ENCODE assay signal across 30 cellular contexts in the genomic region with DNA sequence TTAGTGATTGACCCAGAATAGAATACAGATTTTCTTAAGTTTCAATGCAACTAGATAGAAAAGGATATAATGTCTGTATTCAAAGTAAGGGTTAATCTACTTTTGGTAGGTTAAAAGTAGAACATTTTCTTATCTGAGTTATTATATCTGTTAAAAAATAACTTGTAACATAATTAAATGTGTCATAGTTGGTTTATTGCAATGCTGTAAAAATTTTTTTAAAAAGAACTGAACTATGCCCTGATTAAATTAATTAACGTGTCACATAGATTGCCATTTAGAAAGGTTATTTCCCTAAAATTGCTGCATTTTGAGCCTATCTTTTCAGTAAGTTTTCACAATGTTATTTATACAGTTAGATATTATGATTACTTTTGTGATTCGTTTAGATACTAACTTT.
"Had no signal": no experiment of that assay in that cellular context is flagged by ENCODE, and none has a peak within 500 bp of the region (broad histone marks: within the 10 kb centered on the region; RNA-seq: fewer than 3 reads in every experiment).

No MANE protein-coding gene starts in this region.

- H3K27me3 ChIP-seq: brain microvascular endothelial cell, esophagus muscularis mucosa, gastroesophageal sphincter had no signal

- H3K27ac Mint-ChIP-seq: activated CD4-positive, alpha-beta memory T cell treated with anti-CD3 and anti-CD28 coated beads for 36 hours; activated CD4-positive, alpha-beta T cell treated with anti-CD3 and anti-CD28 coated beads for 36 hours; activated CD4-positive, alpha-beta T cell treated with anti-CD3 and anti-CD28 coated beads, Interleukin-2, amount 10 ng/mL, durations not matched to agents 24 days and 14 days; activated CD8-positive, alpha-beta memory T cell treated with anti-CD3 and anti-CD28 coated beads, Interleukin-2, amount 10 ng/mL, durations not matched to agents 7 days and 5 days; activated CD8-positive, alpha-beta T cell treated with anti-CD3 and anti-CD28 coated beads, Interleukin-2, amount 10 ng/mL, durations not matched to agents 7 days and 5 days; activated naive CD4-positive, alpha-beta T cell treated with anti-CD3 and anti-CD28 coated beads for 36 hours; activated naive CD4-positive, alpha-beta T cell treated with anti-CD3 and anti-CD28 coated beads, Interleukin-2, amount 50 U/mL, for 72 hours; activated T-helper 1 cell treated with anti-CD3 and anti-CD28 coated beads, Interleukin-12 subunit alpha, Interleukin-12 subunit beta, Interleukin-2, Interleukin-4 antibody, amounts not matched to agents 30 ng/mL and 10 ng/mL and 1 ng/mL, durations not matched to agents 14 hours and 24 hours and 36 hours; activated T-helper 2 cell treated with anti-CD3 and anti-CD28 coated beads, Interferon-gamma antibody, Interleukin-2, Interleukin-4, amounts not matched to agents 10 μg/mL and 5 μg/mL and 100 μg/mL, durations not matched to agents 14 hours and 24 hours and 36 hours; effector memory CD8-positive, alpha-beta T cell had no signal

- H3K9me3 ChIP-seq: esophagus muscularis mucosa, gastroesophageal sphincter had no signal

- H3K4me3 Mint-ChIP-seq: activated CD4-positive, alpha-beta memory T cell treated with anti-CD3 and anti-CD28 coated beads for 36 hours; activated CD4-positive, alpha-beta T cell treated with anti-CD3 and anti-CD28 coated beads for 36 hours; activated CD4-positive, alpha-beta T cell treated with anti-CD3 and anti-CD28 coated beads, Interleukin-2, amount 10 ng/mL, durations not matched to agents 24 days and 14 days; activated CD8-positive, alpha-beta memory T cell treated with anti-CD3 and anti-CD28 coated beads, Interleukin-2, amount 10 ng/mL, durations not matched to agents 7 days and 5 days; activated CD8-positive, alpha-beta T cell treated with anti-CD3 and anti-CD28 coated beads, Interleukin-2, amount 10 ng/mL, durations not matched to agents 7 days and 5 days; activated naive CD4-positive, alpha-beta T cell treated with anti-CD3 and anti-CD28 coated beads for 36 hours; activated T-helper 1 cell treated with anti-CD3 and anti-CD28 coated beads, Interleukin-12 subunit alpha, Interleukin-12 subunit beta, Interleukin-2, Interleukin-4 antibody, amounts not matched to agents 30 ng/mL and 10 ng/mL and 1 ng/mL, durations not matched to agents 14 hours and 24 hours and 36 hours; central memory CD8-positive, alpha-beta T cell; effector memory CD8-positive, alpha-beta T cell had no signal

- H3K4me1 Mint-ChIP-seq: activated CD4-positive, alpha-beta T cell treated with anti-CD3 and anti-CD28 coated beads for 36 hours; activated CD4-positive, alpha-beta T cell treated with anti-CD3 and anti-CD28 coated beads, Interleukin-2, amount 10 ng/mL, durations not matched to agents 24 days and 14 days; activated CD8-positive, alpha-beta memory T cell treated with anti-CD3 and anti-CD28 coated beads, Interleukin-2, amount 10 ng/mL, durations not matched to agents 7 days and 5 days; central memory CD8-positive, alpha-beta T cell had no signal

- ATAC-seq: activated CD4-positive, alpha-beta T cell treated with anti-CD3 and anti-CD28 coated beads for 36 hours; activated CD8-positive, alpha-beta memory T cell treated with anti-CD3 and anti-CD28 coated beads, Interleukin-2, amount 10 ng/mL, durations not matched to agents 7 days and 5 days; activated CD8-positive, alpha-beta T cell treated with anti-CD3 and anti-CD28 coated beads, Interleukin-2, amount 10 ng/mL, durations not matched to agents 7 days and 5 days; activated naive CD4-positive, alpha-beta T cell treated with anti-CD3 and anti-CD28 coated beads, Interleukin-2, amount 50 U/mL, for 72 hours; effector memory CD8-positive, alpha-beta T cell; gastroesophageal sphincter had no signal

- H3K4me3 ChIP-seq: esophagus muscularis mucosa, gastroesophageal sphincter had no signal

- H3K36me3 ChIP-seq: brain microvascular endothelial cell, esophagus muscularis mucosa, gastroesophageal sphincter had no signal

- DNase-seq: activated CD4-positive, alpha-beta memory T cell treated with anti-CD3 and anti-CD28 coated beads for 36 hours; activated CD4-positive, alpha-beta T cell treated with anti-CD3 and anti-CD28 coated beads for 36 hours; activated CD4-positive, alpha-beta T cell treated with anti-CD3 and anti-CD28 coated beads, Interleukin-2, amount 10 ng/mL, durations not matched to agents 24 days and 14 days; activated CD4-positive, CD25-positive, alpha-beta regulatory T cell; activated CD4-positive, CD25-positive, alpha-beta regulatory T cell treated with anti-CD3 and anti-CD28 coated beads, Interleukin-2, amount 50 U/mL, for 72 hours; activated CD8-positive, alpha-beta memory T cell treated with anti-CD3 and anti-CD28 coated beads, Interleukin-2, amount 10 ng/mL, durations not matched to agents 7 days and 5 days; activated CD8-positive, alpha-beta memory T cell treated with anti-CD3 and anti-CD28 coated beads, Interleukin-2, amount 50 U/mL, for 4 hours; activated CD8-positive, alpha-beta T cell treated with anti-CD3 and anti-CD28 coated beads, Interleukin-2, amount 10 ng/mL, durations not matched to agents 7 days and 5 days; activated effector memory CD4-positive, alpha-beta T cell treated with anti-CD3 and anti-CD28 coated beads, Interleukin-2, amount 50 U/mL, for 16 hours; activated naive CD4-positive, alpha-beta T cell treated with anti-CD3 and anti-CD28 coated beads for 36 hours; activated T-cell treated with anti-CD3 and anti-CD28 coated beads, Interleukin-2, amount 50 U/mL, for 1 hour; activated T-cell treated with anti-CD3 and anti-CD28 coated beads, Interleukin-2, amount 50 U/mL, for 48 hours; amniotic stem cell; anterior cingulate cortex; brain microvascular endothelial cell; cortex of kidney; dermis blood vessel endothelial cell; effector CD4-positive, alpha-beta T cell; effector memory CD8-positive, alpha-beta T cell; erythroblast; foreskin melanocyte; T-helper 2 cell had no signal

- H3K27ac ChIP-seq: brain microvascular endothelial cell, esophagus muscularis mucosa, gastroesophageal sphincter had no signal

- FAIRE-seq: astrocyte, bronchial epithelial cell had no signal

- H3K27me3 Mint-ChIP-seq: activated CD4-positive, alpha-beta T cell treated with anti-CD3 and anti-CD28 coated beads, Interleukin-2, amount 10 ng/mL, durations not matched to agents 24 days and 14 days; activated CD8-positive, alpha-beta memory T cell treated with anti-CD3 and anti-CD28 coated beads, Interleukin-2, amount 10 ng/mL, durations not matched to agents 7 days and 5 days; central memory CD8-positive, alpha-beta T cell; effector memory CD8-positive, alpha-beta T cell had no signal

- H3K9me3 Mint-ChIP-seq: activated CD4-positive, alpha-beta memory T cell treated with anti-CD3 and anti-CD28 coated beads for 36 hours; activated CD4-positive, alpha-beta T cell treated with anti-CD3 and anti-CD28 coated beads, Interleukin-2, amount 10 ng/mL, durations not matched to agents 24 days and 14 days; activated naive CD4-positive, alpha-beta T cell treated with anti-CD3 and anti-CD28 coated beads for 36 hours; activated naive CD4-positive, alpha-beta T cell treated with anti-CD3 and anti-CD28 coated beads, Interleukin-2, amount 50 U/mL, for 72 hours; activated T-helper 1 cell treated with anti-CD3 and anti-CD28 coated beads, Interleukin-12 subunit alpha, Interleukin-12 subunit beta, Interleukin-2, Interleukin-4 antibody, amounts not matched to agents 30 ng/mL and 10 ng/mL and 1 ng/mL, durations not matched to agents 14 hours and 24 hours and 36 hours; activated T-helper 2 cell treated with anti-CD3 and anti-CD28 coated beads, Interferon-gamma antibody, Interleukin-2, Interleukin-4, amounts not matched to agents 10 μg/mL and 5 μg/mL and 100 μg/mL, durations not matched to agents 14 hours and 24 hours and 36 hours; central memory CD8-positive, alpha-beta T cell had no signal

- H3K36me3 Mint-ChIP-seq: activated CD4-positive, alpha-beta memory T cell treated with anti-CD3 and anti-CD28 coated beads for 36 hours; activated CD8-positive, alpha-beta memory T cell treated with anti-CD3 and anti-CD28 coated beads, Interleukin-2, amount 10 ng/mL, durations not matched to agents 7 days and 5 days; activated naive CD4-positive, alpha-beta T cell treated with anti-CD3 and anti-CD28 coated beads, Interleukin-2, amount 50 U/mL, for 72 hours had no signal
